In the genomic region with DNA sequence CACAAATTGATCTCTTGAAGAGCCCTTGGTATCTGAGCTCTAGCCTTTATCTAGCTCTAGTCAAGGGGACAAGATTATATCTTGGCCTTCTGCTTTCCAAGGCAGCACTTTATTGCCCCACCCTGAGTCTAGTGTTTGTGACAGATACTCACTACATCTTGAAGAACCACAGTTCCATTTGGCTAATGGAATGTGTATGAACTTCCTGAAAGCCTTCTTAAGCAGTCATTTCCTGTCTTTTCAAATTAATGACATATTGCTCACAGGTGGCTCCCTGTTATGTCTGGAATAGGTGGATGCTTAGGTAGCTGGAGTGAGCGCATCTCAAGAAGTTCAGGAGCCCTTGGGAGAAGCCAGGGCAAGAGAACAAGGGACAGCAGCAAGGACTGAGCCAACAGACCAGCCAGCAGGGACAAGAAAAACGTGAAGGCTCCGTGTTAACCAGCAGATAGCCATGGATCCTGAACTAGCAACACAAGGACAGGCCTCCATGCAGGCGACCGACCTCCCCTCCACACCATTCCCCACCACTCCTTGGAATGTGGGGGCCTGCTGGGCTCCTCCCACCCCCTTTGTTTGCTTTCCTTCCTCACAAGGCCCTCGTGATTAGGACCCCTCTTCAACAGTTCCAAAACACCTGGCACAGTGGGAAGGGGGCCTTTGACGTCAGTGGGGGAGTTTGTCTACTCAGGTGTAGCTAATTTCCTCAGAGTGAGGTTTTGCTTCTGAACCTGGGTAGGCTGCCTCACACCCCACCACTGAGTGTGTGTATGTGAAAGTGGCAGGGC, we compare ENCODE assay signal across 17 cellular contexts. TPM values are rescaled to one million over a fixed set of nuclear protein-coding genes. Genes with fewer than 3 reads are reported as not detected.
DNase-seq lines count a peak whose midpoint lies in the region; ATAC-seq, FAIRE-seq and TF ChIP-seq lines count a peak whose summit lies in the region.
"Had no signal": no experiment of that assay in that cellular context is flagged by ENCODE, and none has a peak within 500 bp of the region (broad histone marks: within the 10 kb centered on the region; RNA-seq: fewer than 3 reads in every experiment).

No MANE protein-coding gene starts in this region.

- H3K27me3 ChIP-seq in Loucy (ENCODE audit: insufficient read depth, low read length, poor library complexity, severe bottlenecking) (peaks cover 6% of the 10 kb centered on the region), K562 (ENCODE audit: control insufficient read depth in 2 of 2, insufficient read depth in 2 of 2, low read length in 2 of 2) (peaks cover 0 to 2% of the 10 kb centered on the region in 2 experiments; a peak in 2 of 5 replicates), keratinocyte (ENCODE audit: control insufficient read depth, extremely low read depth, insufficient read depth, low read length) (no peaks in the 10 kb centered on the region), gastroesophageal sphincter (no peaks in the 10 kb centered on the region)

- no peaks in the 10 kb centered on the region for H3K36me3 Mint-ChIP-seq in activated T-cell treated with anti-CD3 and anti-CD28 coated beads, Interleukin-2, amount 50 U/mL, for 24 hours (ENCODE audit: low read depth)

- TF ChIP-seq RAD21 in K562 (CRISPR knock-in tag; conservative IDR thresholded peaks at IDR 0.05 in 1 of 2, IDR thresholded peaks at IDR 0.05 in 1 of 2), result no peak

- dilution Hi-C loops in keratinocyte (cut with MboI; ENCODE audit: extremely low pct_ligation_motif_present, low sequenced_read_pairs), result no loop called here

- WGBS in K562 (ENCODE audit: insufficient coverage, low coverage, missing lambda C conversion rate), result 12% methylated on average over 7 of the region's 7 CpGs
- 56 to 92% methylated on average over 2 to 6 of the region's 7 CpGs for WGBS in gastroesophageal sphincter (ENCODE audit: low coverage in 1 of 2), 2 donors

- DNase-seq in DMS79 treated with DMSO at 0.1 percent for 48 hours (lab: John Stamatoyannopoulos, UW), result peak; percentile 36
- DNase-seq in K562 (ENCODE audit: extremely low read depth in 1 of 4, low spot score in 3 of 4), result no peak
- no peak for DNase-seq in keratinocyte (ENCODE audit: low read depth, low spot score)
- DNase-seq in NCI-H82 treated with DMSO at 0.1 percent for 48 hours (lab: John Stamatoyannopoulos, UW; ENCODE audit: unreplicated experiment), result no peak
- DNase-seq in activated T-cell treated with anti-CD3 and anti-CD28 coated beads, Interleukin-2, amount 50 U/mL, for 24 hours, result no peak
- DNase-seq: activated CD4-positive, CD25-positive, alpha-beta regulatory T cell treated with anti-CD3 and anti-CD28 coated beads, Interleukin-2, amount 50 U/mL, for 72 hours; activated naive CD8-positive, alpha-beta T cell treated with anti-CD3 and anti-CD28 coated beads, Interleukin-2, amount 10 ng/mL, durations not matched to agents 7 days and 5 days; activated T-cell treated with anti-CD3 and anti-CD28 coated beads for 4 hours; hypothalamus; NCI-H510A; retina had no signal

- H3K9me1 ChIP-seq in K562 (ENCODE audit: control insufficient read depth, insufficient read depth, low read length) (no peaks in the 10 kb centered on the region), keratinocyte (ENCODE audit: control insufficient read depth, extremely low read depth, insufficient read depth, low read length) (no peaks in the 10 kb centered on the region)

- no peaks in the 10 kb centered on the region for H3K27me3 Mint-ChIP-seq in activated T-cell treated with anti-CD3 and anti-CD28 coated beads, Interleukin-2, amount 50 U/mL, for 24 hours

- CTCF ChIA-PET in K562 (lab: Yijun Ruan, JAX; ENCODE audit: low intra/inter-chr PET ratio), result no interaction called here

- H3K4me2 ChIP-seq in Loucy (ENCODE audit: low read depth, low read length, poor library complexity, severe bottlenecking) (peak overlapping the region; percentile 10), K562 (ENCODE audit: insufficient read depth, low read length) (no peak overlapping the region), keratinocyte (ENCODE audit: control insufficient read depth, extremely low read depth, insufficient read depth, low read depth, low read length) (peak overlapping the region; percentile 50)

- ATAC-seq in K562 (no peak), GM21360 (IDR thresholded peaks at IDR 0.05; ENCODE audit: unreplicated experiment) (no peak), gastroesophageal sphincter (no peak)

- TF ChIP-seq CTCF in Loucy (conservative IDR thresholded peaks at IDR 0.05; ENCODE audit: low read length) (no peak), K562 (IDR thresholded peaks at IDR 0.05 in 2 of 3, conservative IDR thresholded peaks at IDR 0.05 in 1 of 3; ENCODE audit: insufficient read depth in 2 of 3, low read depth in 1 of 3, low read length in 3 of 3) (no peak), keratinocyte (optimal IDR thresholded peaks at IDR 0.05 in 1 of 3, IDR thresholded peaks at IDR 0.05 in 1 of 3, conservative IDR thresholded peaks at IDR 0.05 in 1 of 3; ENCODE audit: extremely low read depth in 1 of 3, insufficient read depth in 2 of 3, low read length in 3 of 3) (no peak), gastroesophageal sphincter (IDR thresholded peaks at IDR 0.05) (no peak)

- POLR2A ChIA-PET in K562 (lab: Yijun Ruan, JAX), result interaction anchor here (1.0 to 1.2 kb wide), 2 partner anchors 10 to 11 kb away, joined by 5 to 6 read pairs; no protein-coding TSS in a partner anchor

- H2AFZ ChIP-seq in Loucy (ENCODE audit: low read length) (no peak overlapping the region), K562 (ENCODE audit: low read depth, low read length) (no peak overlapping the region), keratinocyte (ENCODE audit: control insufficient read depth, low read length) (peak overlapping the region; percentile 69)

- H3K4me3 ChIP-seq in Loucy (ENCODE audit: low read length, poor library complexity, severe bottlenecking), result no peak overlapping the region
- H3K4me3 ChIP-seq in K562, result no peak overlapping the region
- no peak overlapping the region for H3K4me3 ChIP-seq in keratinocyte (ENCODE audit: control insufficient read depth in 2 of 3, extremely low read depth in 1 of 3, insufficient read depth in 2 of 3, low read depth in 1 of 3, low read length in 3 of 3)
- H3K4me3 ChIP-seq in gastroesophageal sphincter, result no peak overlapping the region
- H3K4me3 ChIP-seq: lung had no signal

- H4K20me1 ChIP-seq in Loucy (ENCODE audit: insufficient read depth, low read length, poor library complexity, severe bottlenecking), result no peaks in the 10 kb centered on the region
- no peaks in the 10 kb centered on the region for H4K20me1 ChIP-seq in K562 (replicated peaks; ENCODE audit: control insufficient read depth, insufficient read depth, low read length)
- H4K20me1 ChIP-seq in keratinocyte (ENCODE audit: control insufficient read depth, extremely low read depth, insufficient read depth, low read length), result no peaks in the 10 kb centered on the region

- H3K27ac ChIP-seq in K562 (ENCODE audit: extremely low read depth, low read depth, low read length) (no peak overlapping the region), keratinocyte (ENCODE audit: control insufficient read depth, insufficient read depth, low read length) (no peak overlapping the region), gastroesophageal sphincter (no peak overlapping the region)

- TF ChIP-seq EP300 in K562 (IDR thresholded peaks at IDR 0.05; ENCODE audit: low read length) (no peak), gastroesophageal sphincter (IDR thresholded peaks at IDR 0.05) (no peak)

- H3K9ac ChIP-seq in Loucy (ENCODE audit: low read depth, low read length, poor library complexity, severe bottlenecking), result no peak overlapping the region
- H3K9ac ChIP-seq in K562 (ENCODE audit: insufficient read depth in 1 of 2, low read depth in 2 of 2, low read length in 2 of 2), result no peak overlapping the region
- H3K9ac ChIP-seq in keratinocyte (ENCODE audit: control insufficient read depth, extremely low read depth, insufficient read depth, low read length), result no peak overlapping the region

- FAIRE-seq in K562 (lab: Jason Lieb, UNC), result no peak
- FAIRE-seq in keratinocyte (lab: Jason Lieb, UNC), result peak; percentile 96

- TF ChIP-seq POLR2A in K562 (conservative IDR thresholded peaks at IDR 0.05) (no peak), gastroesophageal sphincter (IDR thresholded peaks at IDR 0.05) (no peak)

- H3K9me2 ChIP-seq in Loucy (replicated peaks; ENCODE audit: low read depth, low read length), result no peaks in the 10 kb centered on the region

- H3K79me2 ChIP-seq in Loucy (ENCODE audit: insufficient read depth, low read length) (no peaks in the 10 kb centered on the region), K562 (ENCODE audit: control insufficient read depth, insufficient read depth, low read length) (no peaks in the 10 kb centered on the region), keratinocyte (ENCODE audit: control insufficient read depth, insufficient read depth, low read length) (no peaks in the 10 kb centered on the region)

- in situ Hi-C loops in K562 (cut with MboI), result no loop called here

- H3K36me3 ChIP-seq in Loucy (ENCODE audit: insufficient read depth, low read length), result no peaks in the 10 kb centered on the region
- no peaks in the 10 kb centered on the region for H3K36me3 ChIP-seq in K562 (ENCODE audit: control insufficient read depth, insufficient read depth, low read length)
- no peaks in the 10 kb centered on the region for H3K36me3 ChIP-seq in keratinocyte (ENCODE audit: control insufficient read depth in 2 of 2, extremely low read depth in 1 of 2, insufficient read depth in 2 of 2, low read length in 2 of 2)
- H3K36me3 ChIP-seq in gastroesophageal sphincter, result no peaks in the 10 kb centered on the region

- H3K4me1 Mint-ChIP-seq in activated T-cell treated with anti-CD3 and anti-CD28 coated beads, Interleukin-2, amount 50 U/mL, for 24 hours (ENCODE audit: low read depth), result peaks cover 38% of the 10 kb centered on the region

- no TSS peak for BruUV-seq in K562 (replicated peaks; lab: Mats Ljungman, UMichigan)

- no peak overlapping the region for H3K4me3 Mint-ChIP-seq in activated T-cell treated with anti-CD3 and anti-CD28 coated beads, Interleukin-2, amount 50 U/mL, for 24 hours
- H3K4me3 Mint-ChIP-seq: activated naive CD8-positive, alpha-beta T cell treated with anti-CD3 and anti-CD28 coated beads, Interleukin-2, amount 10 ng/mL, durations not matched to agents 7 days and 5 days had no signal

- peaks cover 24% of the 10 kb centered on the region for H3K4me1 ChIP-seq in Loucy (ENCODE audit: insufficient read depth, low read length, poor library complexity, severe bottlenecking)
- no peaks in the 10 kb centered on the region; a peak in 3 of 5 replicates for H3K4me1 ChIP-seq in K562 (replicated peaks in 1 of 2; ENCODE audit: control insufficient read depth in 2 of 2, insufficient read depth in 2 of 2, low read length in 2 of 2)
- peaks cover 16% of the 10 kb centered on the region for H3K4me1 ChIP-seq in keratinocyte (ENCODE audit: control insufficient read depth, extremely low read depth, insufficient read depth, low read length)
- no peaks in the 10 kb centered on the region for H3K4me1 ChIP-seq in gastroesophageal sphincter

- intact Hi-C loops in K562 (cut with micrococcal nuclease), result no loop called here

- H3K27ac Mint-ChIP-seq in activated T-cell treated with anti-CD3 and anti-CD28 coated beads, Interleukin-2, amount 50 U/mL, for 24 hours, result no peak overlapping the region
- H3K27ac Mint-ChIP-seq: activated naive CD8-positive, alpha-beta T cell treated with anti-CD3 and anti-CD28 coated beads, Interleukin-2, amount 10 ng/mL, durations not matched to agents 7 days and 5 days had no signal

- no peaks in the 10 kb centered on the region for H3F3A ChIP-seq in Loucy (ENCODE audit: low read depth)

- no peaks in the 10 kb centered on the region for H3K9me3 ChIP-seq in Loucy (ENCODE audit: insufficient read depth, low read depth, low read length)
- H3K9me3 ChIP-seq in K562 (replicated peaks; ENCODE audit: control insufficient read depth, insufficient read depth, low read depth, low read length), result no peaks in the 10 kb centered on the region
- H3K9me3 ChIP-seq in keratinocyte (ENCODE audit: control insufficient read depth, low read depth, low read length), result no peaks in the 10 kb centered on the region
- no peaks in the 10 kb centered on the region for H3K9me3 ChIP-seq in gastroesophageal sphincter

- no peaks in the 10 kb centered on the region for H3K9me3 Mint-ChIP-seq in activated T-cell treated with anti-CD3 and anti-CD28 coated beads, Interleukin-2, amount 50 U/mL, for 24 hours

RNA-seq across cellular contexts. Expression of a gene that starts 37.6 kb away (rescaled TPM):
- total RNA-seq in K562 (2011; cell fraction: chromatin; rRNA removed; ENCODE audit: low replicate concordance), result not detected in 2 replicates
- total RNA-seq in K562 (2011; cell fraction: nucleolus; rRNA removed), result not detected in 2 replicates
- not detected in 2 replicates for total RNA-seq in K562 (2011; cell fraction: nucleoplasm; rRNA removed)
- total RNA-seq in K562 (2014; rRNA removed) (not detected in 2 replicates), K562 (2014; rRNA removed; fragmentation: Illumina TruSeq; extraction: Trizol) (not detected in 2 replicates), K562 (2015; rRNA removed; fragmentation: Illumina TruSeq; extraction: Trizol) (not detected in 2 replicates), K562 (2021) (not detected in 2 replicates), gastroesophageal sphincter (under 1 TPM in 1 of 4 donors, not detected in 3; 0.15 TPM)
- polyA plus RNA-seq in K562 (2011; rRNA removed) (not detected in 2 replicates), K562 (2014; fragmentation: Illumina TruSeq; extraction: Trizol) (not detected in 2 replicates), K562 (2014; fragmentation: Nextera tagmentation; extraction: Ambion mirVana) (not detected), K562 (2014; rRNA removed) (not detected in 2 replicates), keratinocyte (0.03 TPM in 1 of 3 replicates, not detected in the others)
- polyA plus RNA-seq in K562 (2011; cell fraction: cytosol; rRNA removed), result 0.01 TPM in 1 of 2 replicates, not detected in the other
- polyA plus RNA-seq in K562 (2011; cell fraction: nucleus; rRNA removed), result not detected in 2 replicates
- polyA plus RNA-seq in K562 (2012), result not detected in 2 replicates
- polyA minus RNA-seq in K562 (2011; rRNA and poly(A)+ RNA removed), result not detected in 2 replicates
- not detected in 2 replicates for polyA minus RNA-seq in K562 (2011; cell fraction: cytosol; rRNA and poly(A)+ RNA removed)
- not detected in 2 replicates for polyA minus RNA-seq in K562 (2011; cell fraction: nucleus; rRNA and poly(A)+ RNA removed)
- polyA plus RNA-seq in keratinocyte (2011; ENCODE audit: low read depth), result not detected
- not detected in 2 replicates for polyA plus RNA-seq in keratinocyte (2011; cell fraction: cytosol; rRNA removed)
- polyA plus RNA-seq in keratinocyte (2011; cell fraction: nucleus; rRNA removed), result 0.03 and 0.08 TPM in 2 replicates
- polyA plus RNA-seq in keratinocyte (2012; ENCODE audit: low replicate concordance), result 0.03 TPM in 1 of 2 replicates, not detected in the other
- polyA minus RNA-seq in keratinocyte, result not detected in 3 replicates
- polyA minus RNA-seq in keratinocyte (2011; cell fraction: cytosol; rRNA and poly(A)+ RNA removed), result not detected
- polyA minus RNA-seq in keratinocyte (2011; cell fraction: nucleus; rRNA and poly(A)+ RNA removed), result not detected in 2 replicates
- total RNA-seq: temporal lobe had no signal
- polyA plus RNA-seq: neural cell had no signal
